In genomic region chr2:209937893-209938292, GRCh38 we compare ENCODE assay signal across 28 cellular contexts.
"Had no signal": no experiment of that assay in that cellular context is flagged by ENCODE, and none has a peak within 500 bp of the region (broad histone marks: within the 10 kb centered on the region; RNA-seq: fewer than 3 reads in every experiment).

No MANE protein-coding gene starts in this region.

- FAIRE-seq: K562, RCC 7860, TTC549 had no signal

- DNase-seq: activated B cell treated with CpG ODN at 0.5 μM for 24 hours; activated CD4-positive, alpha-beta T cell treated with anti-CD3 and anti-CD28 coated beads for 1 hour; activated CD4-positive, alpha-beta T cell treated with anti-CD3 and anti-CD28 coated beads, Interleukin-2, amount 10 ng/mL, durations not matched to agents 24 days and 14 days; activated CD4-positive, alpha-beta T cell treated with anti-CD3 and anti-CD28 coated beads, Interleukin-2, amount 50 U/mL, for 48 hours; activated CD8-positive, alpha-beta memory T cell treated with anti-CD3 and anti-CD28 coated beads, Interleukin-2, amount 10 ng/mL, durations not matched to agents 7 days and 5 days; activated effector memory CD4-positive, alpha-beta T cell treated with Interleukin-2 at 50 U/mL for 16 hours; activated naive CD4-positive, alpha-beta T cell; activated T-cell treated with anti-CD3 and anti-CD28 coated beads, Interleukin-2, amount 50 U/mL, for 24 hours; amniotic stem cell; brain microvascular endothelial cell; Karpas-422; MM.1S; NCI-H1105 treated with DMSO at 0.1 percent for 48 hours; NCI-H1436 treated with DMSO at 0.1 percent for 48 hours; NCI-H187; NCI-H2081; NCI-H510A treated with DMSO at 0.1 percent for 48 hours; NCI-H69; PC-3; SHP77; T-helper 17 cell; T1000 had no signal

- H3K4me3 ChIP-seq: ascending aorta, cardiac muscle cell, K562, SJSA1 had no signal
